ENCODE assay signal across 23 cellular contexts in genomic region chr11:118597556-118597955, GRCh38. TPM values are rescaled to one million over a fixed set of nuclear protein-coding genes. Genes with fewer than 3 reads are reported as not detected.
DNase-seq lines count a peak whose midpoint lies in the region; ATAC-seq, FAIRE-seq and TF ChIP-seq lines count a peak whose summit lies in the region.
"Had no signal": no experiment of that assay in that cellular context is flagged by ENCODE, and none has a peak within 500 bp of the region (broad histone marks: within the 10 kb centered on the region; RNA-seq: fewer than 3 reads in every experiment).

No MANE protein-coding gene starts in this region.

- intact Hi-C loops in CD4-positive, alpha-beta memory T cell (cut with micrococcal nuclease) = loop anchor here (5.0 kb wide), 1 partner anchor 360 kb away; the partner anchor contains the start of gene UPK2
- intact Hi-C loops in HepG2 (cut with micrococcal nuclease; ENCODE audit: unreplicated experiment) = no loop called here
- intact Hi-C loops in sciatic nerve (cut with DNase I) = loop anchor here (5.0 kb wide), 1 partner anchor 60 kb away; no protein-coding TSS in a partner anchor

- CTCF ChIA-PET in CD4-positive, alpha-beta memory T cell (lab: Charles Lee; ENCODE audit: partially characterized antibody) = interaction anchor here (1.0 to 1.9 kb wide), 2 partner anchors 10 to 11 kb away, joined by 5 to 7 read pairs; partner anchors contain the start of gene PHLDB1
- CTCF ChIA-PET in CD8-positive, alpha-beta memory T cell (lab: Charles Lee) = interaction anchor here (7.0 kb wide), 1 partner anchor 9 kb away, joined by 57 read pairs; the partner anchor contains the start of gene PHLDB1
- CTCF ChIA-PET in HepG2 (lab: Yijun Ruan, JAX; ENCODE audit: low intra/inter-chr PET ratio, low total read pairs) = no interaction called here

- H2AK5ac ChIP-seq in H9 (ENCODE audit: insufficient read length, low read length) = no peak overlapping the region

- H2BK15ac ChIP-seq in H9 (ENCODE audit: low read depth, low read length) = no peak overlapping the region

- H3K27me3 Mint-ChIP-seq in CD4-positive, alpha-beta memory T cell = no peaks in the 10 kb centered on the region
- H3K27me3 Mint-ChIP-seq in CD8-positive, alpha-beta memory T cell = peaks cover 0 to 2% of the 10 kb centered on the region in 2 donors
- H3K27me3 Mint-ChIP-seq in naive thymus-derived CD8-positive, alpha-beta T cell = no peaks in the 10 kb centered on the region
- no peaks in the 10 kb centered on the region for H3K27me3 Mint-ChIP-seq in H9 (ENCODE audit: low read depth)
- H3K27me3 Mint-ChIP-seq: IgD-negative memory B cell had no signal

- no peak overlapping the region for H3K4me3 Mint-ChIP-seq in CD4-positive, alpha-beta memory T cell
- H3K4me3 Mint-ChIP-seq in CD8-positive, alpha-beta memory T cell = no peak overlapping the region
- H3K4me3 Mint-ChIP-seq in naive thymus-derived CD8-positive, alpha-beta T cell = no peak overlapping the region
- H3K4me3 Mint-ChIP-seq in H9 = no peak overlapping the region; a peak in 1 of 5 replicates
- H3K4me3 Mint-ChIP-seq: IgD-negative memory B cell had no signal

- BruUV-seq in HepG2 (replicated peaks; lab: Mats Ljungman, UMichigan) = no TSS peak

- H3K27me3 ChIP-seq in CD4-positive, alpha-beta memory T cell (ENCODE audit: insufficient read depth, low read length) = no peaks in the 10 kb centered on the region
- H3K27me3 ChIP-seq in CD8-positive, alpha-beta memory T cell (ENCODE audit: insufficient read depth, low read length, poor library complexity, severe bottlenecking) = no peaks in the 10 kb centered on the region
- H3K27me3 ChIP-seq in HepG2 (ENCODE audit: control insufficient read depth in 1 of 2, insufficient read depth in 2 of 2, low read length in 2 of 2) (no peaks in the 10 kb centered on the region), H9 (ENCODE audit: insufficient read depth, low read length) (no peaks in the 10 kb centered on the region)

- H4K91ac ChIP-seq in H9 (ENCODE audit: insufficient read length, low read depth, low read length) = no peak overlapping the region

- H2AFZ ChIP-seq in HepG2 (ENCODE audit: low read length) (no peak overlapping the region), H9 (ENCODE audit: low read length) (no peak overlapping the region)
- H2AFZ ChIP-seq: GM23248 had no signal

- TF ChIP-seq RAD21 in HepG2 (CRISPR knock-in tag; IDR thresholded peaks at IDR 0.05) = no peak

- H4K5ac ChIP-seq in H9 (ENCODE audit: insufficient read length, low read depth, low read length) = no peak overlapping the region

- H3K36me3 Mint-ChIP-seq in CD4-positive, alpha-beta memory T cell = peaks cover 58 to 72% of the 10 kb centered on the region in 2 donors
- peaks cover 4 to 87% (median 19%) of the 10 kb centered on the region in 3 donors for H3K36me3 Mint-ChIP-seq in CD8-positive, alpha-beta memory T cell
- peaks cover 4 to 91% (median 8%) of the 10 kb centered on the region in 3 donors for H3K36me3 Mint-ChIP-seq in naive thymus-derived CD8-positive, alpha-beta T cell
- H3K36me3 Mint-ChIP-seq in H9 (ENCODE audit: insufficient read depth in 1 of 3, low read depth in 3 of 3) = peaks cover 45 to 87% (median 75%) of the 10 kb centered on the region in 3 experiments; a peak in 6 of 7 replicates

- H3T11ph ChIP-seq in H9 (ENCODE audit: low read length) = no peak overlapping the region

- TF ChIP-seq CTCF in HepG2 (CRISPR knock-in tag; IDR thresholded peaks at IDR 0.05) (no peak), H9 (conservative IDR thresholded peaks at IDR 0.05) (no peak)

- peak overlapping the region in 4 of 7 donors; percentile 32 to 65 (median 56) for H3K27ac Mint-ChIP-seq in CD4-positive, alpha-beta memory T cell
- peak overlapping the region in 5 of 8 donors; percentile 24 to 58 (median 37) for H3K27ac Mint-ChIP-seq in CD8-positive, alpha-beta memory T cell
- H3K27ac Mint-ChIP-seq in naive thymus-derived CD8-positive, alpha-beta T cell = peak overlapping the region in 4 of 10 donors; percentile 16 to 74 (median 28)
- no peak overlapping the region for H3K27ac Mint-ChIP-seq in H9
- H3K27ac Mint-ChIP-seq: IgD-negative memory B cell had no signal

- no peak for DNase-seq in CD4-positive, alpha-beta memory T cell
- no peak for DNase-seq in CD8-positive, alpha-beta memory T cell
- DNase-seq in HepG2 (ENCODE audit: low spot score) = no peak
- DNase-seq in sciatic nerve (ENCODE audit: low spot score) = peak; percentile 57
- no peak for DNase-seq in H4 (ENCODE audit: low spot score)
- DNase-seq in SK-N-DZ (ENCODE audit: low spot score) = no peak
- DNase-seq in naive thymus-derived CD8-positive, alpha-beta T cell = no peak
- no peak for DNase-seq in H9
- DNase-seq: DMS153; DND-41; GM23248; HCEC 1CT; MM.1S; NCI-H2029; NCI-H446 treated with DMSO at 0.1 percent for 48 hours; NCI-H526; NCI-H82; NK-92 treated with Interleukin-12 subunit alpha and Interleukin-12 subunit beta, amount 100 ng/mL, for 24 hours; PC-3 had no signal

- H3K79me2 ChIP-seq in HepG2 (ENCODE audit: insufficient read depth, low read length) = no peaks in the 10 kb centered on the region
- H3K79me2 ChIP-seq in H9 (ENCODE audit: insufficient read depth, low read length) = no peaks in the 10 kb centered on the region

- H4K20me1 ChIP-seq in HepG2 (ENCODE audit: insufficient read depth, low read length) (no peaks in the 10 kb centered on the region), H9 (ENCODE audit: control insufficient read depth, insufficient read depth, insufficient read length) (no peaks in the 10 kb centered on the region)

- no peak for TF ChIP-seq POLR2A in HepG2 (IDR thresholded peaks at IDR 0.05; ENCODE audit: insufficient read depth in 1 of 2, low read depth in 2 of 2, low read length in 2 of 2)

- H2BK120ac ChIP-seq in H9 (ENCODE audit: low read depth, low read length, poor library complexity, severe bottlenecking) = no peak overlapping the region

- no peak overlapping the region for H3K18ac ChIP-seq in H9 (ENCODE audit: insufficient read length, low read depth, low read length)

- no peak overlapping the region for H3K4ac ChIP-seq in H9 (ENCODE audit: low read depth, low read length)

- no peak overlapping the region for H2BK5ac ChIP-seq in H9 (ENCODE audit: insufficient read length, low read length)

- 96% methylated on average over 9 of the region's 9 CpGs for WGBS in HepG2 (ENCODE audit: low lambda C conversion rate)
- no CpG with 5 or more reads among the region's 9 CpGs for WGBS in H9 (ENCODE audit: extremely low coverage, insufficient read length, low lambda C conversion rate)

- POLR2A ChIA-PET in CD4-positive, alpha-beta memory T cell (lab: Charles Lee; ENCODE audit: partially characterized antibody) = interaction anchor here (1.7 kb wide), 1 partner anchor 11 kb away, joined by 6 read pairs; no protein-coding TSS in a partner anchor
- POLR2A ChIA-PET in CD8-positive, alpha-beta memory T cell (lab: Charles Lee) = no interaction called here
- POLR2A ChIA-PET in HepG2 (lab: Yijun Ruan, JAX) = interaction anchor here (0.7 kb wide), 1 partner anchor 9 kb away, joined by 3 read pairs; the partner anchor contains the start of gene PHLDB1
- POLR2A ChIA-PET in naive thymus-derived CD8-positive, alpha-beta T cell (lab: Charles Lee) = interaction anchor here (0.6 to 1.9 kb wide), 3 partner anchors 9 to 15 kb away, joined by 3 to 6 read pairs (median 4); no protein-coding TSS in a partner anchor

- H3K23me2 ChIP-seq in H9 (ENCODE audit: insufficient read length, low read depth, low read length, poor library complexity, severe bottlenecking) = no peaks in the 10 kb centered on the region

- H2BK12ac ChIP-seq in H9 (ENCODE audit: insufficient read length, low read depth, low read length) = no peak overlapping the region

- no peaks in the 10 kb centered on the region for H3K9me3 ChIP-seq in CD4-positive, alpha-beta memory T cell (ENCODE audit: control insufficient read depth in 1 of 2, low read length in 2 of 2)
- no peaks in the 10 kb centered on the region for H3K9me3 ChIP-seq in CD8-positive, alpha-beta memory T cell (ENCODE audit: low read length)
- no peaks in the 10 kb centered on the region for H3K9me3 ChIP-seq in HepG2 (ENCODE audit: low read length)
- H3K9me3 ChIP-seq in H9 (ENCODE audit: control insufficient read depth, low read depth, low read length) = no peaks in the 10 kb centered on the region

- H3K79me1 ChIP-seq in H9 (ENCODE audit: insufficient read depth, low read depth, low read length, poor library complexity, severe bottlenecking) = no peaks in the 10 kb centered on the region

- no peak overlapping the region for H3K4me2 ChIP-seq in HepG2 (ENCODE audit: low read depth, low read length)
- no peak overlapping the region for H3K4me2 ChIP-seq in H9 (ENCODE audit: insufficient read depth, insufficient read length, low read length)
- H3K4me2 ChIP-seq: KMS-11 had no signal

- H3K4me3 ChIP-seq in CD4-positive, alpha-beta memory T cell (ENCODE audit: low read length in 2 of 2) = no peak overlapping the region
- no peak overlapping the region for H3K4me3 ChIP-seq in CD8-positive, alpha-beta memory T cell (ENCODE audit: low read length)
- no peak overlapping the region for H3K4me3 ChIP-seq in HepG2 (replicated peaks in 1 of 3; ENCODE audit: insufficient read depth in 1 of 3, low read depth in 2 of 3, low read length in 3 of 3)
- H3K4me3 ChIP-seq: GM23248 had no signal

- no peak overlapping the region for H3K27ac ChIP-seq in CD4-positive, alpha-beta memory T cell (ENCODE audit: low read depth, low read length)
- no peak overlapping the region for H3K27ac ChIP-seq in CD8-positive, alpha-beta memory T cell (ENCODE audit: low read depth, low read length)
- no peak overlapping the region for H3K27ac ChIP-seq in HepG2 (ENCODE audit: extremely low read length, insufficient read depth, low read length)
- no peak overlapping the region for H3K27ac ChIP-seq in H9 (ENCODE audit: insufficient read length, low read depth, low read length)
- H3K27ac ChIP-seq: C4-2B, GM23248, KMS-11 had no signal

- H3K9me3 Mint-ChIP-seq in CD4-positive, alpha-beta memory T cell = no peaks in the 10 kb centered on the region
- no peaks in the 10 kb centered on the region for H3K9me3 Mint-ChIP-seq in CD8-positive, alpha-beta memory T cell
- no peaks in the 10 kb centered on the region for H3K9me3 Mint-ChIP-seq in naive thymus-derived CD8-positive, alpha-beta T cell
- no peaks in the 10 kb centered on the region for H3K9me3 Mint-ChIP-seq in H9
- H3K9me3 Mint-ChIP-seq: IgD-negative memory B cell had no signal

- H3K4me1 ChIP-seq in CD4-positive, alpha-beta memory T cell (ENCODE audit: insufficient read depth, low read length) = peaks cover 14% of the 10 kb centered on the region
- peaks cover 9% of the 10 kb centered on the region for H3K4me1 ChIP-seq in CD8-positive, alpha-beta memory T cell (ENCODE audit: insufficient read depth, low read length)
- no peaks in the 10 kb centered on the region for H3K4me1 ChIP-seq in HepG2 (ENCODE audit: insufficient read depth, low read length)
- no peaks in the 10 kb centered on the region for H3K4me1 ChIP-seq in H9 (ENCODE audit: insufficient read depth, low read length)

- no peak for ATAC-seq in HepG2
- no peak for ATAC-seq in sciatic nerve
- no peak for ATAC-seq in naive thymus-derived CD8-positive, alpha-beta T cell
- ATAC-seq: PC-3 had no signal

- H3K9ac ChIP-seq in HepG2 (ENCODE audit: insufficient read depth, low read depth, low read length) (no peak overlapping the region), H9 (ENCODE audit: extremely low read depth, insufficient read length, low read length) (no peak overlapping the region)
- H3K9ac ChIP-seq: GM23248, KMS-11 had no signal

- H2BK20ac ChIP-seq in H9 (ENCODE audit: low read depth, low read length, poor library complexity, severe bottlenecking) = no peak overlapping the region

- TF ChIP-seq EP300 in HepG2 (IDR thresholded peaks at IDR 0.05; ENCODE audit: low read depth in 2 of 2, low read length in 2 of 2) (no peak), HepG2 (CRISPR knock-in tag; IDR thresholded peaks at IDR 0.05; ENCODE audit: borderline replicate concordance) (no peak)

- H3K14ac ChIP-seq in H9 (ENCODE audit: insufficient read depth, low read length) = no peak overlapping the region

- FAIRE-seq in HepG2 (lab: Jason Lieb, UNC) = no peak
- FAIRE-seq: GM12892 had no signal

- peaks cover 9 to 15% (median 12%) of the 10 kb centered on the region in 4 donors for H3K4me1 Mint-ChIP-seq in CD4-positive, alpha-beta memory T cell
- peaks cover 16 to 23% (median 22%) of the 10 kb centered on the region in 3 donors for H3K4me1 Mint-ChIP-seq in CD8-positive, alpha-beta memory T cell
- peaks cover 6 to 17% (median 11%) of the 10 kb centered on the region in 4 donors for H3K4me1 Mint-ChIP-seq in naive thymus-derived CD8-positive, alpha-beta T cell
- H3K4me1 Mint-ChIP-seq in H9 = no peaks in the 10 kb centered on the region

- H4K8ac ChIP-seq in H9 (replicated peaks; ENCODE audit: insufficient read length, low read depth, low read length) = no peak overlapping the region

- H3K56ac ChIP-seq in H9 (ENCODE audit: insufficient read length, low read depth, low read length) = no peak overlapping the region

- H3K36me3 ChIP-seq in CD4-positive, alpha-beta memory T cell (ENCODE audit: insufficient read depth, low read length) = peaks cover 63% of the 10 kb centered on the region
- H3K36me3 ChIP-seq in CD8-positive, alpha-beta memory T cell (ENCODE audit: insufficient read depth, low read length) = peaks cover 53% of the 10 kb centered on the region
- H3K36me3 ChIP-seq in HepG2 (replicated peaks in 1 of 2; ENCODE audit: control insufficient read depth in 1 of 2, insufficient read depth in 2 of 2, low read length in 2 of 2) = peaks cover 22 to 75% of the 10 kb centered on the region in 2 experiments

- no peak overlapping the region for H3K23ac ChIP-seq in H9 (ENCODE audit: insufficient read length, low read depth, low read length)

- in situ Hi-C loops in HepG2 (cut with HindIII; ENCODE audit: extremely low pct_ligation_motif_present, low pct_unique_long_range_greater_than_20kb) = no loop called here

RNA-seq across cellular contexts. Expression of gene PHLDB1, which starts 9.9 kb away (rescaled TPM):
- 1 to 10 TPM; 3.0 to 3.9 TPM for total RNA-seq in CD4-positive, alpha-beta memory T cell
- 1 to 10 TPM in 1 of 2 donors, under 1 TPM in 1; 0.34 to 1.2 TPM for polyA plus RNA-seq in CD4-positive, alpha-beta memory T cell
- 1 to 10 TPM; 1.9 to 2.4 TPM for total RNA-seq in CD8-positive, alpha-beta memory T cell
- 0.82 TPM for polyA plus RNA-seq in CD8-positive, alpha-beta memory T cell
- 9.9 and 13.8 TPM in 2 replicates for total RNA-seq in HepG2 (2016; rRNA removed; fragmentation: Illumina TruSeq; extraction: Trizol)
- 3.6 and 5.0 TPM in 2 replicates for total RNA-seq in HepG2 (2016; cell fraction: cytosol; rRNA removed; fragmentation: Illumina TruSeq; extraction: Trizol; ENCODE audit: low read depth)
- total RNA-seq in HepG2 (2016; cell fraction: insoluble cytoplasmic fraction; rRNA removed; fragmentation: Illumina TruSeq; extraction: Trizol) = 7.9 and 11.9 TPM in 2 replicates
- 7.7 and 8.9 TPM in 2 replicates for total RNA-seq in HepG2 (2016; cell fraction: membrane; rRNA removed; fragmentation: Illumina TruSeq; extraction: Trizol)
- total RNA-seq in HepG2 (2016; cell fraction: nucleus; rRNA removed; fragmentation: Illumina TruSeq; extraction: Trizol) = 12.4 and 22.0 TPM in 2 replicates
- 14.2 and 18.3 TPM in 2 replicates for polyA plus RNA-seq in HepG2 (2011; rRNA removed)
- polyA plus RNA-seq in HepG2 (2011; cell fraction: cytosol; rRNA removed) = 9.1 and 10.7 TPM in 2 replicates
- 57.1 and 61.1 TPM in 2 replicates for polyA plus RNA-seq in HepG2 (2011; cell fraction: nucleus; rRNA removed)
- 7.5 and 8.6 TPM in 2 replicates for polyA plus RNA-seq in HepG2 (2012)
- polyA plus RNA-seq in HepG2 (2016; cell fraction: cytosol; fragmentation: Illumina TruSeq; extraction: Trizol; ENCODE audit: low read depth) = 1.4 TPM in 2 replicates
- 7.3 and 8.6 TPM in 2 replicates for polyA plus RNA-seq in HepG2 (2016; cell fraction: insoluble cytoplasmic fraction; fragmentation: Illumina TruSeq; extraction: Trizol; ENCODE audit: low read depth)
- 2.1 and 2.9 TPM in 2 replicates for polyA plus RNA-seq in HepG2 (2016; cell fraction: membrane; fragmentation: Illumina TruSeq; extraction: Trizol; ENCODE audit: low read depth)
- 34.7 and 36.2 TPM in 2 replicates for polyA plus RNA-seq in HepG2 (2016; cell fraction: nucleus; fragmentation: Illumina TruSeq; extraction: Trizol; ENCODE audit: insufficient read depth, low read depth)
- 17.4 and 33.6 TPM in 2 replicates for polyA minus RNA-seq in HepG2 (2011; rRNA and poly(A)+ RNA removed; ENCODE audit: low replicate concordance)
- polyA minus RNA-seq in HepG2 (2011; cell fraction: cytosol; rRNA and poly(A)+ RNA removed) = 12.5 and 14.8 TPM in 2 replicates
- 33.9 and 34.2 TPM in 2 replicates for polyA minus RNA-seq in HepG2 (2011; cell fraction: nucleus; rRNA and poly(A)+ RNA removed)
- 419 TPM for total RNA-seq in sciatic nerve
- 29.6 and 40.0 TPM in 2 replicates for total RNA-seq in H4 (2014; rRNA removed; shearing (Covaris generic))
- 15.0 and 25.3 TPM in 2 replicates for polyA plus RNA-seq in SK-N-DZ (2014; cell fraction: cytosol; rRNA removed)
- 24.2 and 28.0 TPM in 2 replicates for polyA plus RNA-seq in SK-N-DZ (2014; cell fraction: nucleus; rRNA removed)
- 1 to 10 TPM; 3.0 to 4.1 TPM for total RNA-seq in naive thymus-derived CD8-positive, alpha-beta T cell
- polyA plus RNA-seq in naive thymus-derived CD8-positive, alpha-beta T cell = under 1 TPM in 2 of 3 donors, not detected in 1; 0.07 to 0.46 TPM
- 55.7 and 56.0 TPM in 2 replicates for total RNA-seq in H9 (2021)
- polyA plus RNA-seq: IgD-negative memory B cell had no signal

RNA-seq across cellular contexts. Expression of gene ARCN1, which starts 25.3 kb away (rescaled TPM):
- 100 to 1,000 TPM; 133 to 134 TPM for total RNA-seq in CD4-positive, alpha-beta memory T cell
- 100 to 1,000 TPM; 157 to 168 TPM for polyA plus RNA-seq in CD4-positive, alpha-beta memory T cell
- 100 to 1,000 TPM; 149 to 154 TPM for total RNA-seq in CD8-positive, alpha-beta memory T cell
- polyA plus RNA-seq in CD8-positive, alpha-beta memory T cell = 148 TPM
- 148 and 215 TPM in 2 replicates for total RNA-seq in HepG2 (2016; rRNA removed; fragmentation: Illumina TruSeq; extraction: Trizol)
- 21.7 and 21.9 TPM in 2 replicates for total RNA-seq in HepG2 (2016; cell fraction: cytosol; rRNA removed; fragmentation: Illumina TruSeq; extraction: Trizol; ENCODE audit: low read depth)
- total RNA-seq in HepG2 (2016; cell fraction: insoluble cytoplasmic fraction; rRNA removed; fragmentation: Illumina TruSeq; extraction: Trizol) = 143 and 206 TPM in 2 replicates
- 62.1 and 63.9 TPM in 2 replicates for total RNA-seq in HepG2 (2016; cell fraction: membrane; rRNA removed; fragmentation: Illumina TruSeq; extraction: Trizol)
- 61.5 and 78.3 TPM in 2 replicates for total RNA-seq in HepG2 (2016; cell fraction: nucleus; rRNA removed; fragmentation: Illumina TruSeq; extraction: Trizol)
- 143 and 200 TPM in 2 replicates for polyA plus RNA-seq in HepG2 (2011; rRNA removed)
- 147 and 192 TPM in 2 replicates for polyA plus RNA-seq in HepG2 (2011; cell fraction: cytosol; rRNA removed)
- polyA plus RNA-seq in HepG2 (2011; cell fraction: nucleus; rRNA removed) = 33.6 and 35.8 TPM in 2 replicates
- 80.9 and 111 TPM in 2 replicates for polyA plus RNA-seq in HepG2 (2012)
- 9.1 and 10.1 TPM in 2 replicates for polyA plus RNA-seq in HepG2 (2016; cell fraction: cytosol; fragmentation: Illumina TruSeq; extraction: Trizol; ENCODE audit: low read depth)
- 221 and 222 TPM in 2 replicates for polyA plus RNA-seq in HepG2 (2016; cell fraction: insoluble cytoplasmic fraction; fragmentation: Illumina TruSeq; extraction: Trizol; ENCODE audit: low read depth)
- polyA plus RNA-seq in HepG2 (2016; cell fraction: membrane; fragmentation: Illumina TruSeq; extraction: Trizol; ENCODE audit: low read depth) = 36.4 and 39.3 TPM in 2 replicates
- polyA plus RNA-seq in HepG2 (2016; cell fraction: nucleus; fragmentation: Illumina TruSeq; extraction: Trizol; ENCODE audit: insufficient read depth, low read depth) = 95.2 and 101 TPM in 2 replicates
- 78.7 and 166 TPM in 2 replicates for polyA minus RNA-seq in HepG2 (2011; rRNA and poly(A)+ RNA removed; ENCODE audit: low replicate concordance)
- 105 and 121 TPM in 2 replicates for polyA minus RNA-seq in HepG2 (2011; cell fraction: cytosol; rRNA and poly(A)+ RNA removed)
- polyA minus RNA-seq in HepG2 (2011; cell fraction: nucleus; rRNA and poly(A)+ RNA removed) = 31.7 and 41.9 TPM in 2 replicates
- 135 TPM for total RNA-seq in sciatic nerve
- 126 and 172 TPM in 2 replicates for total RNA-seq in H4 (2014; rRNA removed; shearing (Covaris generic))
- 55.8 and 60.4 TPM in 2 replicates for polyA plus RNA-seq in SK-N-DZ (2014; cell fraction: cytosol; rRNA removed)
- 11.8 and 17.9 TPM in 2 replicates for polyA plus RNA-seq in SK-N-DZ (2014; cell fraction: nucleus; rRNA removed)
- total RNA-seq in naive thymus-derived CD8-positive, alpha-beta T cell = 100 to 1,000 TPM; 106 to 118 TPM
- 100 to 1,000 TPM; 121 to 138 (median 130) TPM for polyA plus RNA-seq in naive thymus-derived CD8-positive, alpha-beta T cell
- 152 TPM in 2 replicates for total RNA-seq in H9 (2021)

RNA-seq across cellular contexts. Expression of gene IFT46, which starts 31.8 kb away (rescaled TPM):
- 10 to 100 TPM; 12.1 to 14.9 TPM for total RNA-seq in CD4-positive, alpha-beta memory T cell
- polyA plus RNA-seq in CD4-positive, alpha-beta memory T cell = 1 to 10 TPM; 5.7 to 5.9 TPM
- total RNA-seq in CD8-positive, alpha-beta memory T cell = 10 to 100 TPM; 29.5 to 30.1 TPM
- polyA plus RNA-seq in CD8-positive, alpha-beta memory T cell = 7.4 TPM
- total RNA-seq in HepG2 (2016; rRNA removed; fragmentation: Illumina TruSeq; extraction: Trizol) (15.4 and 23.9 TPM in 2 replicates), sciatic nerve (22.2 TPM), H9 (2021) (10.3 and 11.5 TPM in 2 replicates)
- total RNA-seq in HepG2 (2016; cell fraction: cytosol; rRNA removed; fragmentation: Illumina TruSeq; extraction: Trizol; ENCODE audit: low read depth) = 12.4 and 18.8 TPM in 2 replicates
- total RNA-seq in HepG2 (2016; cell fraction: insoluble cytoplasmic fraction; rRNA removed; fragmentation: Illumina TruSeq; extraction: Trizol) = 14.7 and 23.4 TPM in 2 replicates
- total RNA-seq in HepG2 (2016; cell fraction: membrane; rRNA removed; fragmentation: Illumina TruSeq; extraction: Trizol) = 10.2 and 11.5 TPM in 2 replicates
- 7.4 and 8.0 TPM in 2 replicates for total RNA-seq in HepG2 (2016; cell fraction: nucleus; rRNA removed; fragmentation: Illumina TruSeq; extraction: Trizol)
- polyA plus RNA-seq in HepG2 (2011; rRNA removed) = 9.3 and 9.8 TPM in 2 replicates
- 8.2 and 9.6 TPM in 2 replicates for polyA plus RNA-seq in HepG2 (2011; cell fraction: cytosol; rRNA removed)
- polyA plus RNA-seq in HepG2 (2011; cell fraction: nucleus; rRNA removed) = 3.4 and 5.1 TPM in 2 replicates
- 5.8 and 8.4 TPM in 2 replicates for polyA plus RNA-seq in HepG2 (2012)
- polyA plus RNA-seq in HepG2 (2016; cell fraction: cytosol; fragmentation: Illumina TruSeq; extraction: Trizol; ENCODE audit: low read depth) = 2.6 and 2.9 TPM in 2 replicates
- 20.5 and 21.3 TPM in 2 replicates for polyA plus RNA-seq in HepG2 (2016; cell fraction: insoluble cytoplasmic fraction; fragmentation: Illumina TruSeq; extraction: Trizol; ENCODE audit: low read depth)
- polyA plus RNA-seq in HepG2 (2016; cell fraction: membrane; fragmentation: Illumina TruSeq; extraction: Trizol; ENCODE audit: low read depth) = 5.9 TPM in 2 replicates
- polyA plus RNA-seq in HepG2 (2016; cell fraction: nucleus; fragmentation: Illumina TruSeq; extraction: Trizol; ENCODE audit: insufficient read depth, low read depth) = 9.4 and 10.2 TPM in 2 replicates
- polyA minus RNA-seq in HepG2 (2011; rRNA and poly(A)+ RNA removed; ENCODE audit: low replicate concordance) = 9.5 and 19.1 TPM in 2 replicates
- polyA minus RNA-seq in HepG2 (2011; cell fraction: cytosol; rRNA and poly(A)+ RNA removed) = 5.0 and 5.8 TPM in 2 replicates
- 4.4 and 6.0 TPM in 2 replicates for polyA minus RNA-seq in HepG2 (2011; cell fraction: nucleus; rRNA and poly(A)+ RNA removed)
- 48.3 and 61.1 TPM in 2 replicates for total RNA-seq in H4 (2014; rRNA removed; shearing (Covaris generic))
- 30.4 and 53.9 TPM in 2 replicates for polyA plus RNA-seq in SK-N-DZ (2014; cell fraction: cytosol; rRNA removed)
- polyA plus RNA-seq in SK-N-DZ (2014; cell fraction: nucleus; rRNA removed) = 30.9 and 32.9 TPM in 2 replicates
- total RNA-seq in naive thymus-derived CD8-positive, alpha-beta T cell = 10 to 100 TPM; 14.9 to 15.6 TPM
- 1 to 10 TPM; 6.7 to 8.3 (median 6.7) TPM for polyA plus RNA-seq in naive thymus-derived CD8-positive, alpha-beta T cell

Comparison
In these comparisons a context has a peak if more than half of its experiments do, and no peak if none do; other contexts are left out.
1. H3K27ac Mint-ChIP-seq: peak in CD4-positive, alpha-beta memory T cell (4 of 7) and CD8-positive, alpha-beta memory T cell (5 of 8); none in H9 (0 of 3).